In the genomic region with DNA sequence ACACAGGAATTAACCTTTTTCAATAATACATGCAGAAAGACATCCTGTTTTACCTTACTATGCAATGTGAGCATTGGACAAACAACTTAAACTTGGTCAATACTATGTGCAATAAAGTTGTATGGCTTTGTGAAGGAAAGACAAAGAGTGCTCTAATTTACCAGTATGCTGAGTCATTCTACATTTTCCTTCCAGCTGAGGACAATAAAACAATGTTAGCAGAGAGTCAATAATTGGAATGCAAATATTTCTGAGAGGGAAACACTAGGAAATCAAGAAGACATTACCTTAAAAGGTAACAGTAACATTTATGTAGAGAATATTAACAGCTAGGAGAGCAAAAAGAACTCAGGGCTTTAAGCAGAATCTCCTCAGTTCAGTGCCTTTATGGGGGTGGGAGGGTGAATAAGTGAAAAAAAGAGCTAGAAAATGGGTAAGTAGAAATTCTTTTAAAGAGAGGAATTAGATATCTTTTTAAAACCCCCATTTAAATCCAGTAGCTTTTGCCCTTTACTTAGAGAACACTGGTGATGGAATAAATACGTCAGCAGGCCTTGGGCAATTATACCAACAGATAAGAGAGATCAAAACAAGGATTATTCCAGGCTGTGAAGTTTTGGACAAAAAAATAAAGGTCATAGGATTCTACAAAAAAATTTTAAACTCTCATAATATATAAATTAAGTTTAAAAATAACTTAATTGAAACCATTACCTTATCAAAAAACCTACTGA, we compare ENCODE assay signal across 9 cellular contexts. TPM values are rescaled to one million over a fixed set of nuclear protein-coding genes. Genes with fewer than 3 reads are reported as not detected.
A peak's percentile ranks its signal among the peaks of the same experiment; 100 is the strongest.
DNase-seq lines count a peak whose midpoint lies in the region; ATAC-seq and TF ChIP-seq lines count a peak whose summit lies in the region.
"Had no signal": no experiment of that assay in that cellular context is flagged by ENCODE, and none has a peak within 500 bp of the region (broad histone marks: within the 10 kb centered on the region; RNA-seq: fewer than 3 reads in every experiment).

No MANE protein-coding gene starts in this region.

- TF ChIP-seq CTCF in H9 (conservative IDR thresholded peaks at IDR 0.05), result no peak
- no peak for TF ChIP-seq CTCF in fibroblast of mammary gland (conservative IDR thresholded peaks at IDR 0.05; ENCODE audit: control insufficient read depth, insufficient read depth, low read depth, low read length)

- no peak overlapping the region for H3K18ac ChIP-seq in H9 (ENCODE audit: insufficient read length, low read depth, low read length)

- H3K9me3 ChIP-seq in H9 (ENCODE audit: control insufficient read depth, low read depth, low read length), result no peaks in the 10 kb centered on the region
- H3K9me3 ChIP-seq: heart left ventricle had no signal

- H3K36me3 Mint-ChIP-seq in H9 (ENCODE audit: insufficient read depth in 1 of 3, low read depth in 3 of 3), result peaks cover 2 to 9% (median 5%) of the 10 kb centered on the region in 3 experiments; a peak in 3 of 7 replicates

- H4K20me1 ChIP-seq in H9 (ENCODE audit: control insufficient read depth, insufficient read depth, insufficient read length), result no peaks in the 10 kb centered on the region

- no peaks in the 10 kb centered on the region; the same call in 1 of the 2 replicates for H3K4me1 ChIP-seq in H9 (ENCODE audit: insufficient read depth, low read length)

- H2BK5ac ChIP-seq in H9 (ENCODE audit: insufficient read length, low read length), result no peak overlapping the region

- no peak overlapping the region for H4K8ac ChIP-seq in H9 (replicated peaks; ENCODE audit: insufficient read length, low read depth, low read length)

- no peaks in the 10 kb centered on the region for H3K23me2 ChIP-seq in H9 (ENCODE audit: insufficient read length, low read depth, low read length, poor library complexity, severe bottlenecking)

- no peak overlapping the region for H2AFZ ChIP-seq in H9 (ENCODE audit: low read length)

- H4K5ac ChIP-seq in H9 (ENCODE audit: insufficient read length, low read depth, low read length), result no peak overlapping the region

- no peak for DNase-seq in H9
- DNase-seq in NCI-H748 treated with DMSO at 0.1 percent for 48 hours (lab: John Stamatoyannopoulos, UW), result peak; percentile 80
- peak; percentile 47 for DNase-seq in fibroblast of mammary gland (ENCODE audit: low read depth)
- peak; percentile 18 for DNase-seq in skeletal muscle cell (ENCODE audit: low read depth)
- no peak for DNase-seq in activated CD4-positive, alpha-beta T cell treated with anti-CD3 and anti-CD28 coated beads, Interleukin-2, amount 50 U/mL, for 4 hours
- no peak for DNase-seq in NCI-H1092 (lab: John Stamatoyannopoulos, UW)
- DNase-seq: activated gamma-delta T cell, heart left ventricle had no signal

- no peak overlapping the region for H4K91ac ChIP-seq in H9 (ENCODE audit: insufficient read length, low read depth, low read length)

- no peak overlapping the region for H3K27ac ChIP-seq in H9 (ENCODE audit: insufficient read length, low read depth, low read length)
- H3K27ac ChIP-seq: heart left ventricle had no signal

- H3K4ac ChIP-seq in H9 (ENCODE audit: low read depth, low read length), result no peak overlapping the region

- H3K56ac ChIP-seq in H9 (ENCODE audit: insufficient read length, low read depth, low read length), result no peak overlapping the region

- no peak overlapping the region for H2BK20ac ChIP-seq in H9 (ENCODE audit: low read depth, low read length, poor library complexity, severe bottlenecking)

- no peak overlapping the region for H3K4me3 Mint-ChIP-seq in H9

- no peak overlapping the region for H3K9ac ChIP-seq in H9 (ENCODE audit: extremely low read depth, insufficient read length, low read length)

- WGBS in H9 (ENCODE audit: extremely low coverage, insufficient read length, low lambda C conversion rate), result no CpG with 5 or more reads among the region's 1 CpG

- H3K4me3 ChIP-seq in fibroblast of mammary gland (ENCODE audit: control insufficient read depth, low read depth, low read length) (no peak overlapping the region), skeletal muscle cell (ENCODE audit: low read depth, low read length) (no peak overlapping the region)
- H3K4me3 ChIP-seq: heart left ventricle had no signal

- H3K4me2 ChIP-seq in H9 (ENCODE audit: insufficient read depth, insufficient read length, low read length), result no peak overlapping the region

- H3K14ac ChIP-seq in H9 (ENCODE audit: insufficient read depth, low read length), result no peak overlapping the region

- no peak overlapping the region for H2BK120ac ChIP-seq in H9 (ENCODE audit: low read depth, low read length, poor library complexity, severe bottlenecking)

- H3K4me1 Mint-ChIP-seq in H9, result peaks cover 40 to 46% of the 10 kb centered on the region in 2 experiments

- ATAC-seq in HG03354 (IDR thresholded peaks at IDR 0.05; ENCODE audit: poor library complexity, severe bottlenecking, unreplicated experiment), result no peak
- ATAC-seq: heart left ventricle had no signal

- H2BK15ac ChIP-seq in H9 (ENCODE audit: low read depth, low read length), result no peak overlapping the region

- H3K23ac ChIP-seq in H9 (ENCODE audit: insufficient read length, low read depth, low read length), result no peak overlapping the region

- H3K27me3 Mint-ChIP-seq in H9 (ENCODE audit: low read depth), result no peaks in the 10 kb centered on the region

- H3K79me2 ChIP-seq in H9 (ENCODE audit: insufficient read depth, low read length), result no peaks in the 10 kb centered on the region

- no peaks in the 10 kb centered on the region for H3K9me3 Mint-ChIP-seq in H9

- H3K27me3 ChIP-seq in H9 (ENCODE audit: insufficient read depth, low read length), result no peaks in the 10 kb centered on the region
- H3K27me3 ChIP-seq: heart left ventricle had no signal

- H3K79me1 ChIP-seq in H9 (ENCODE audit: insufficient read depth, low read depth, low read length, poor library complexity, severe bottlenecking), result no peaks in the 10 kb centered on the region

- H3K27ac Mint-ChIP-seq in H9, result peak overlapping the region; percentile 34 to 88 (median 86); a peak in 6 of 7 replicates

- H2AK5ac ChIP-seq in H9 (ENCODE audit: insufficient read length, low read length), result no peak overlapping the region

- no peak overlapping the region for H2BK12ac ChIP-seq in H9 (ENCODE audit: insufficient read length, low read depth, low read length)

- H3T11ph ChIP-seq in H9 (ENCODE audit: low read length), result no peak overlapping the region

RNA-seq across cellular contexts. Expression of gene HGD, which starts 11.6 kb away (rescaled TPM):
- 0.33 TPM in 1 of 2 replicates, not detected in the other for total RNA-seq in H9 (2021)

RNA-seq across cellular contexts. Expression of gene RABL3, which starts 48.7 kb away (rescaled TPM):
- total RNA-seq in H9 (2021), result 26.7 and 27.0 TPM in 2 replicates

RNA-seq across cellular contexts. Expression of gene GTF2E1, which starts 48.9 kb away (rescaled TPM):
- 88.8 and 92.0 TPM in 2 replicates for total RNA-seq in H9 (2021)

Comparison
In these comparisons a context has a peak if more than half of its experiments do, and no peak if none do; other contexts are left out.
1. DNase-seq: peak in NCI-H748 treated with DMSO at 0.1 percent for 48 hours (single experiment), fibroblast of mammary gland (single experiment) and skeletal muscle cell (single experiment); none in H9 (single experiment), activated CD4-positive, alpha-beta T cell treated with anti-CD3 and anti-CD28 coated beads, Interleukin-2, amount 50 U/mL, for 4 hours (0 of 2) and NCI-H1092 (single experiment).